Comparison of ENCODE assay signal across 8 cellular contexts in the genomic region with DNA sequence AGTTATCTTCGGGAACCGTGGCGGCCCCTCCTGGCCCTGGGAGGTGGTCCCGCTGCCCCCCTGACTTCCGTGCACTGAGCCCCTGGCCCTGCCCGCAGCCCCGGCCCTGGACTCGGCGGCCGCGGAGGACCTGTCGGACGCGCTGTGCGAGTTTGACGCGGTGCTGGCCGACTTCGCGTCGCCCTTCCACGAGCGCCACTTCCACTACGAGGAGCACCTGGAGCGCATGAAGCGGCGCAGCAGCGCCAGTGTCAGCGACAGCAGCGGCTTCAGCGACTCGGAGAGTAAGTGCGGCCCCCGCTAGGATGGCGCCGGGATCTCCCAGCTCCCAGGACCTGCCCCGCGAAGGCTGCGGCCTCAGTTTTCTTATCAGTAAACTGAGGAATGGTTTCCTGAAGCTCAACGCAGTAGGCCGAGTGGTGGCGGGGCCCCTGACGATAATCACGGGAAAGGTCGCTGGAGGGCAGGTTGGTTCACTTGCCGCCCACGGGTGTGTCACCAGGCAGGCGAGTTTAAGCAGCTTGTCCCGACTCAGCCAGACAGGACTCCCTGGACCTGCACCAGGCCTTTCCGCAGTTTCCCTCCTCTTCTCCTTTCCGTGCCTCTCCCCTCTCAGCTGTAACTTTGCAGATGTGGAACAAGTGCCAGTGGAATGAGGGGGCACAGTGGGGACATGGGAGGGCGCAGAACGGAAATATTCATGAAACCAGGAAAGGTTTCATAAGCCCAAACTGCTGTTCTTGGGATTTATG. TPM values are rescaled to one million over a fixed set of nuclear protein-coding genes. Genes with fewer than 3 reads are reported as not detected.
DNase-seq lines count a peak whose midpoint lies in the region; ATAC-seq and TF ChIP-seq lines count a peak whose summit lies in the region.

No MANE protein-coding gene starts in this region.

- DNase-seq in NCI-H1105 treated with DMSO at 0.1 percent for 48 hours (lab: John Stamatoyannopoulos, UW) = peak; percentile 3
- DNase-seq in NCI-H1105 (lab: John Stamatoyannopoulos, UW) = no peak
- DNase-seq in activated CD8-positive, alpha-beta memory T cell treated with anti-CD3 and anti-CD28 coated beads, Interleukin-2, amount 10 ng/mL, durations not matched to agents 7 days and 5 days = peak; percentile 67
- no peak for DNase-seq in epithelial cell of proximal tubule (ENCODE audit: low read depth)
- DNase-seq in HPDE6-E6E7 (ENCODE audit: extremely low spot score) = no peak

- H3K9me3 ChIP-seq in muscle layer of colon (ENCODE audit: low read length) (no peaks in the 10 kb centered on the region), stomach smooth muscle (ENCODE audit: control insufficient read depth in 2 of 2, low read length in 2 of 2) (no peaks in the 10 kb centered on the region)

- peaks cover 7% of the 10 kb centered on the region for H3K4me1 ChIP-seq in muscle layer of colon (ENCODE audit: insufficient read depth, low read length)
- peaks cover 21% of the 10 kb centered on the region for H3K4me1 ChIP-seq in stomach smooth muscle (ENCODE audit: control insufficient read depth, insufficient read depth, low read length)

- no peak for TF ChIP-seq CTCF in epithelial cell of proximal tubule (conservative IDR thresholded peaks at IDR 0.05; ENCODE audit: low read depth, low read length)

- CTCF ChIA-PET in activated CD8-positive, alpha-beta memory T cell treated with anti-CD3 and anti-CD28 coated beads, Interleukin-2, amount 10 ng/mL, durations not matched to agents 7 days and 5 days (lab: Charles Lee) = interaction anchor here (0.9 to 4.4 kb wide), 23 partner anchors 9 to 814 kb away, joined by 3 to 42 read pairs (median 4); partner anchors contain the start of gene AKAP11

- H3K27me3 Mint-ChIP-seq in IgD-negative memory B cell = peaks cover 44% of the 10 kb centered on the region
- peaks cover 23% of the 10 kb centered on the region for H3K27me3 Mint-ChIP-seq in activated CD8-positive, alpha-beta memory T cell treated with anti-CD3 and anti-CD28 coated beads, Interleukin-2, amount 10 ng/mL, durations not matched to agents 7 days and 5 days

- H3K4me3 ChIP-seq in epithelial cell of proximal tubule (ENCODE audit: low read depth, low read length) (peak overlapping the region; percentile 52), muscle layer of colon (ENCODE audit: low read depth in 1 of 2, low read length in 2 of 2) (peak overlapping the region; percentile 64 to 88), stomach smooth muscle (ENCODE audit: low read length in 2 of 2) (peak overlapping the region; percentile 55 to 76)

- H3K36me3 Mint-ChIP-seq in IgD-negative memory B cell = no peaks in the 10 kb centered on the region
- peaks cover 25% of the 10 kb centered on the region for H3K36me3 Mint-ChIP-seq in activated CD8-positive, alpha-beta memory T cell treated with anti-CD3 and anti-CD28 coated beads, Interleukin-2, amount 10 ng/mL, durations not matched to agents 7 days and 5 days

- H3K36me3 ChIP-seq in muscle layer of colon (ENCODE audit: insufficient read depth, low read length) = no peaks in the 10 kb centered on the region
- H3K36me3 ChIP-seq in stomach smooth muscle (ENCODE audit: control insufficient read depth in 2 of 2, insufficient read depth in 2 of 2, low read length in 2 of 2) = no peaks in the 10 kb centered on the region

- H3K27me3 ChIP-seq in muscle layer of colon (ENCODE audit: control insufficient read depth in 1 of 2, insufficient read depth in 2 of 2, low read length in 2 of 2) = peaks cover 27 to 28% of the 10 kb centered on the region in 2 donors
- peaks cover 31 to 50% of the 10 kb centered on the region in 2 donors for H3K27me3 ChIP-seq in stomach smooth muscle (ENCODE audit: control insufficient read depth in 1 of 2, insufficient read depth in 2 of 2, low read length in 2 of 2)

- H3K4me1 Mint-ChIP-seq in IgD-negative memory B cell = peaks cover 23 to 33% (median 31%) of the 10 kb centered on the region in 3 donors
- peaks cover 57% of the 10 kb centered on the region for H3K4me1 Mint-ChIP-seq in activated CD8-positive, alpha-beta memory T cell treated with anti-CD3 and anti-CD28 coated beads, Interleukin-2, amount 10 ng/mL, durations not matched to agents 7 days and 5 days

- peak overlapping the region; percentile 68 to 91 (median 84) for H3K4me3 Mint-ChIP-seq in IgD-negative memory B cell
- peak overlapping the region; percentile 79 for H3K4me3 Mint-ChIP-seq in activated CD8-positive, alpha-beta memory T cell treated with anti-CD3 and anti-CD28 coated beads, Interleukin-2, amount 10 ng/mL, durations not matched to agents 7 days and 5 days

- no peak overlapping the region for H3K27ac ChIP-seq in muscle layer of colon (ENCODE audit: low read depth, low read length)
- H3K27ac ChIP-seq in stomach smooth muscle (ENCODE audit: low read length) = no peak overlapping the region

- H3K9me3 Mint-ChIP-seq in IgD-negative memory B cell = no peaks in the 10 kb centered on the region
- H3K9me3 Mint-ChIP-seq in activated CD8-positive, alpha-beta memory T cell treated with anti-CD3 and anti-CD28 coated beads, Interleukin-2, amount 10 ng/mL, durations not matched to agents 7 days and 5 days (ENCODE audit: low read depth) = no peaks in the 10 kb centered on the region

- H3K9ac ChIP-seq in muscle layer of colon (ENCODE audit: low read length) (peak overlapping the region; percentile 27), stomach smooth muscle (ENCODE audit: low read length in 2 of 2) (peak overlapping the region in 1 of 2 donors; percentile 57)

- peak; percentile 27 for ATAC-seq in activated CD8-positive, alpha-beta memory T cell treated with anti-CD3 and anti-CD28 coated beads, Interleukin-2, amount 10 ng/mL, durations not matched to agents 7 days and 5 days

- H3K27ac Mint-ChIP-seq in IgD-negative memory B cell = peak overlapping the region; percentile 46 to 84 (median 72)
- H3K27ac Mint-ChIP-seq in activated CD8-positive, alpha-beta memory T cell treated with anti-CD3 and anti-CD28 coated beads, Interleukin-2, amount 10 ng/mL, durations not matched to agents 7 days and 5 days = peak overlapping the region; percentile 82

RNA-seq across cellular contexts. Expression of gene RGCC, which starts 1.0 kb away (rescaled TPM):
- 6.8 TPM for polyA plus RNA-seq in IgD-negative memory B cell
- 10 to 100 TPM; 25.5 to 34.7 TPM for total RNA-seq in activated CD8-positive, alpha-beta memory T cell treated with anti-CD3 and anti-CD28 coated beads, Interleukin-2, amount 10 ng/mL, durations not matched to agents 7 days and 5 days
- 8.4 and 9.7 TPM in 2 replicates for total RNA-seq in epithelial cell of proximal tubule

Comparison
In these comparisons a context has a peak if more than half of its experiments do, and no peak if none do; other contexts are left out.
1. DNase-seq: peak in NCI-H1105 treated with DMSO at 0.1 percent for 48 hours (single experiment) and activated CD8-positive, alpha-beta memory T cell treated with anti-CD3 and anti-CD28 coated beads, Interleukin-2, amount 10 ng/mL, durations not matched to agents 7 days and 5 days (single experiment); none in NCI-H1105 (single experiment), epithelial cell of proximal tubule (single experiment) and HPDE6-E6E7 (single experiment).
2. Peak in every context shown above with its lines, with median percentiles within 50 percentile points of each other: H3K4me3 ChIP-seq.